ENCODE assay signal across 14 cellular contexts in genomic region chr15:74378853-74379252, GRCh38. TPM values are rescaled to one million over a fixed set of nuclear protein-coding genes. Genes with fewer than 3 reads are reported as not detected.
DNase-seq lines count a peak whose midpoint lies in the region; ATAC-seq, FAIRE-seq and TF ChIP-seq lines count a peak whose summit lies in the region.
"Had no signal": no experiment of that assay in that cellular context is flagged by ENCODE, and none has a peak within 500 bp of the region (broad histone marks: within the 10 kb centered on the region; RNA-seq: fewer than 3 reads in every experiment).

No MANE protein-coding gene starts in this region.

- H3K23me2 ChIP-seq in H1 (ENCODE audit: low read depth, low read length): peaks cover 5% of the 10 kb centered on the region; the same call in 1 of the 2 replicates

- H4K8ac ChIP-seq in H1 (ENCODE audit: extremely low read depth, insufficient read depth, low read length): peak overlapping the region; percentile 75; the same call in 1 of the 2 replicates

- H2BK12ac ChIP-seq in H1 (ENCODE audit: low read depth, low read length): no peak overlapping the region

- H3K9ac ChIP-seq in H1 (replicated peaks in 1 of 4; ENCODE audit: extremely low read depth in 1 of 4, low read depth in 3 of 4, low read length in 3 of 4): no peak overlapping the region

- no peaks in the 10 kb centered on the region for H3K79me2 ChIP-seq in H1 (ENCODE audit: control insufficient read depth in 1 of 2, insufficient read depth in 2 of 2, low read length in 2 of 2)

- H3K9me3 ChIP-seq in H1 (ENCODE audit: insufficient read depth in 2 of 2, low read depth in 1 of 2, low read length in 1 of 2): no peaks in the 10 kb centered on the region
- no peaks in the 10 kb centered on the region for H3K9me3 ChIP-seq in right cardiac atrium (ENCODE audit: control insufficient read depth, low read length)
- H3K9me3 ChIP-seq in thyroid gland: no peaks in the 10 kb centered on the region
- H3K9me3 ChIP-seq: tibial artery had no signal

- no peak for ATAC-seq in activated B cell treated with CpG ODN at 0.5 μM for 24 hours (ENCODE audit: low read depth)
- no peak for ATAC-seq in right cardiac atrium
- ATAC-seq: left cardiac atrium had no signal

- no peak overlapping the region for H3K4me2 ChIP-seq in H1 (ENCODE audit: insufficient read depth in 1 of 2, low read depth in 2 of 2, low read length in 2 of 2)

- H3K4me3 ChIP-seq in H1 (ENCODE audit: extremely low read depth in 1 of 4, insufficient read depth in 2 of 4, low read depth in 3 of 4, low read length in 4 of 4) (no peak overlapping the region), right cardiac atrium (ENCODE audit: low read length) (no peak overlapping the region), thyroid gland (replicated peaks in 1 of 3) (no peak overlapping the region)
- H3K4me3 ChIP-seq: tibial artery had no signal

- no peak for TF ChIP-seq EP300 in H1 (IDR thresholded peaks at IDR 0.05; ENCODE audit: borderline replicate concordance in 1 of 2, low read depth in 2 of 2, low read length in 2 of 2)

- no peak overlapping the region for H2AFZ ChIP-seq in H1 (ENCODE audit: low read length)

- H3K56ac ChIP-seq in H1 (replicated peaks; ENCODE audit: insufficient read length, low read depth, low read length): no peak overlapping the region

- H2BK120ac ChIP-seq in H1 (replicated peaks; ENCODE audit: low read depth, low read length): no peak overlapping the region

- H3K4me1 Mint-ChIP-seq in activated B cell treated with CpG ODN at 0.5 μM for 24 hours: peaks cover 52% of the 10 kb centered on the region

- TF ChIP-seq POLR2A in H1 (IDR thresholded peaks at IDR 0.05; ENCODE audit: control extremely low read depth in 1 of 2, low read depth in 2 of 2, low read length in 2 of 2): no peak
- no peak for TF ChIP-seq POLR2A in thyroid gland (IDR thresholded peaks at IDR 0.05)

- H3K36me3 Mint-ChIP-seq in activated B cell treated with CpG ODN at 0.5 μM for 24 hours (ENCODE audit: low read depth): no peaks in the 10 kb centered on the region

- peaks cover 0 to 3% (median 0%) of the 10 kb centered on the region in 4 experiments; a peak in 2 of 7 replicates for H3K27me3 ChIP-seq in H1 (replicated peaks in 1 of 4; ENCODE audit: control insufficient read depth in 3 of 4, extremely low read depth in 1 of 4, insufficient read depth in 3 of 4, low read length in 3 of 4)
- no peaks in the 10 kb centered on the region for H3K27me3 ChIP-seq in right cardiac atrium (ENCODE audit: control insufficient read depth, insufficient read depth)
- no peaks in the 10 kb centered on the region for H3K27me3 ChIP-seq in thyroid gland

- no peaks in the 10 kb centered on the region for H4K20me1 ChIP-seq in H1 (replicated peaks in 1 of 2; ENCODE audit: control insufficient read depth in 1 of 2, insufficient read depth in 2 of 2, low read length in 2 of 2)

- H3K27ac ChIP-seq in H1 (ENCODE audit: low read depth, low read length) (no peak overlapping the region), right cardiac atrium (ENCODE audit: low read length) (no peak overlapping the region), thyroid gland (no peak overlapping the region)
- H3K27ac ChIP-seq: tibial artery had no signal

- no peaks in the 10 kb centered on the region; the same call in 1 of the 2 replicates for H3K79me1 ChIP-seq in H1 (ENCODE audit: low read depth, low read length)

- no peak overlapping the region for H2BK20ac ChIP-seq in H1 (ENCODE audit: low read length)

- FAIRE-seq in H1 (lab: Jason Lieb, UNC): no peak

- 72% methylated on average over 9 of the region's 9 CpGs; no CpG with 5 or more reads in 1 of the 2 experiments for WGBS in H1 (ENCODE audit: extremely low coverage in 1 of 2, insufficient coverage in 1 of 2, insufficient read length in 1 of 2, insufficient replicate concordance in 2 of 2, low coverage in 1 of 2, low lambda C conversion rate in 2 of 2, missing lambda C conversion rate in 1 of 2), 2 experiments
- 39% methylated on average over 9 of the region's 9 CpGs for WGBS in right cardiac atrium
- WGBS in thyroid gland, 2 donors: 56 to 61% methylated on average over 8 to 9 of the region's 9 CpGs

- H3K9me3 Mint-ChIP-seq in activated B cell treated with CpG ODN at 0.5 μM for 24 hours: no peaks in the 10 kb centered on the region

- H2AK5ac ChIP-seq in H1 (ENCODE audit: low read depth, low read length): no peak overlapping the region

- no peak overlapping the region; the same call in 1 of the 2 replicates for H3K18ac ChIP-seq in H1 (ENCODE audit: extremely low read depth, low read length)

- intact Hi-C loops in activated B cell treated with CpG ODN at 0.5 μM for 24 hours (cut with micrococcal nuclease): no loop called here
- intact Hi-C loops in right cardiac atrium (cut with DNase I): loop anchor here (5.0 to 10.0 kb wide), 7 partner anchors 108 to 396 kb away; no protein-coding TSS in a partner anchor
- intact Hi-C loops in thyroid gland (cut with DNase I): no loop called here

- no peak overlapping the region for H2BK5ac ChIP-seq in H1 (ENCODE audit: low read depth, low read length)

- H3K4me1 ChIP-seq in H1 (replicated peaks in 1 of 4; ENCODE audit: control insufficient read depth in 3 of 4, insufficient read depth in 4 of 4, low read length in 3 of 4): peaks cover 4 to 12% (median 7%) of the 10 kb centered on the region in 4 experiments; a peak in 6 of 7 replicates
- no peaks in the 10 kb centered on the region for H3K4me1 ChIP-seq in right cardiac atrium (ENCODE audit: control insufficient read depth, insufficient read depth, low read length)
- peaks cover 5 to 9% of the 10 kb centered on the region in 2 donors for H3K4me1 ChIP-seq in thyroid gland

- no peak for TF ChIP-seq RAD21 in H1 (IDR thresholded peaks at IDR 0.05 in 1 of 2, conservative IDR thresholded peaks at IDR 0.05 in 1 of 2; ENCODE audit: low read depth in 2 of 2, low read length in 2 of 2)

- no peak overlapping the region for H4K91ac ChIP-seq in H1 (replicated peaks; ENCODE audit: insufficient read length, low read length)

- POLR2A ChIA-PET in activated B cell treated with CpG ODN at 0.5 μM for 24 hours (lab: Charles Lee): interaction anchor here (0.6 to 14.2 kb wide), 9 partner anchors 21 to 547 kb away, joined by 3 to 563 read pairs (median 4); partner anchors contain the start of genes SEMA7A and UBL7
- POLR2A ChIA-PET in H1 (lab: Charles Lee; ENCODE audit: partially characterized antibody): interaction anchor here (0.7 to 1.7 kb wide), 8 partner anchors 48 to 227 kb away, joined by 3 to 4 read pairs (median 4); no protein-coding TSS in a partner anchor

- DNase-seq in NCI-H748 (lab: John Stamatoyannopoulos, UW; ENCODE audit: unreplicated experiment) (peak; percentile 2), NCI-H748 treated with DMSO at 0.1 percent for 48 hours (lab: John Stamatoyannopoulos, UW) (no peak), activated B cell treated with CpG ODN at 0.5 μM for 24 hours (no peak), H1 (ENCODE audit: low read depth in 1 of 2, low spot score in 2 of 2) (no peak), GM13976 (ENCODE audit: low spot score) (no peak), right cardiac atrium (no peak), thyroid gland (no peak)
- DNase-seq in stimulated activated CD4-positive, alpha-beta T cell treated with anti-CD3 and anti-CD28 coated beads, Interleukin-4, amount 100 ng/mL, for 24 hours: peak; percentile 84
- DNase-seq: left cardiac atrium, NCI-H524, tibial artery had no signal

- CTCF ChIA-PET in activated B cell treated with CpG ODN at 0.5 μM for 24 hours (lab: Charles Lee) (interaction anchor here (0.6 to 12.5 kb wide), 8 partner anchors 18 to 572 kb away, joined by 3 to 403 read pairs (median 4); partner anchors contain the start of gene SEMA7A), H1 (lab: Charles Lee; ENCODE audit: partially characterized antibody) (interaction anchor here (0.6 to 36.8 kb wide), 16 partner anchors 8 to 191 kb away, joined by 3 to 1311 read pairs (median 4); partner anchors contain the start of genes CYP11A1 and SEMA7A)

- no peak overlapping the region for H4K5ac ChIP-seq in H1 (ENCODE audit: insufficient read length, low read depth, low read length)

- H3K27me3 Mint-ChIP-seq in activated B cell treated with CpG ODN at 0.5 μM for 24 hours: no peaks in the 10 kb centered on the region

- TF ChIP-seq CTCF in activated B cell treated with CpG ODN at 0.5 μM for 24 hours (IDR thresholded peaks at IDR 0.05) (no peak), H1 (IDR thresholded peaks at IDR 0.05; ENCODE audit: control extremely low read depth in 1 of 3, insufficient read depth in 1 of 3, low read depth in 1 of 3, low read length in 3 of 3) (no peak), GM13976 (IDR thresholded peaks at IDR 0.05; ENCODE audit: borderline replicate concordance, control extremely low read depth, extremely low read depth, insufficient read depth, missing control alignments) (no peak), thyroid gland (IDR thresholded peaks at IDR 0.05) (no peak)

- H3K23ac ChIP-seq in H1 (ENCODE audit: insufficient read length): no peak overlapping the region

- no peak overlapping the region for H2BK15ac ChIP-seq in H1 (ENCODE audit: low read length)

- H3K4me3 Mint-ChIP-seq in activated B cell treated with CpG ODN at 0.5 μM for 24 hours: no peak overlapping the region

- peak overlapping the region; percentile 13 for H3K27ac Mint-ChIP-seq in activated B cell treated with CpG ODN at 0.5 μM for 24 hours

- H3K4ac ChIP-seq in H1 (replicated peaks; ENCODE audit: insufficient read length, low read depth, low read length): no peak overlapping the region

- in situ Hi-C loops in GM13976 (cut with MboI; ENCODE audit: low sequenced_read_pairs, unreplicated experiment): loop anchor here (5.0 kb wide), 1 partner anchor 243 kb away; no protein-coding TSS in a partner anchor

- H3K36me3 ChIP-seq in H1 (ENCODE audit: control insufficient read depth in 2 of 4, insufficient read depth in 4 of 4, low read length in 3 of 4): no peaks in the 10 kb centered on the region
- H3K36me3 ChIP-seq in thyroid gland: no peaks in the 10 kb centered on the region
- H3K36me3 ChIP-seq: tibial artery had no signal

- no peak overlapping the region for H3K14ac ChIP-seq in H1 (ENCODE audit: insufficient read length)

RNA-seq across cellular contexts. Expression of gene CYP11A1, which starts 11.4 kb away (rescaled TPM):
- total RNA-seq in activated B cell treated with CpG ODN at 0.5 μM for 24 hours: not detected in 2 replicates
- 1.9 and 3.3 TPM in 2 replicates for total RNA-seq in H1 (2021; fragmentation: NEBNext Ultra II Directional; extraction: Animal tissue kit (Norgen Biotek cat#: 25700))
- 7.2 and 7.5 TPM in 2 replicates for polyA plus RNA-seq in H1 (2011; rRNA removed)
- 6.9 TPM for polyA plus RNA-seq in H1 (2011; cell fraction: cytosol; rRNA removed)
- polyA plus RNA-seq in H1 (2011; cell fraction: nucleus; rRNA removed): 7.1 TPM
- 3.6 to 5.9 TPM (median 4.9 TPM) in 4 replicates for polyA plus RNA-seq in H1 (2012, experiment 1 of 2)
- polyA plus RNA-seq in H1 (2012, experiment 2 of 2): 4.9 TPM
- polyA plus RNA-seq in H1 (2013, experiment 1 of 2): 2.0 TPM
- 2.0 TPM for polyA plus RNA-seq in H1 (2013, experiment 2 of 2)
- 6.3 and 7.6 TPM in 2 replicates for polyA minus RNA-seq in H1 (2011; rRNA and poly(A)+ RNA removed)
- 4.3 TPM for polyA minus RNA-seq in H1 (2011; cell fraction: cytosol; rRNA and poly(A)+ RNA removed)
- polyA minus RNA-seq in H1 (2011; cell fraction: nucleus; rRNA and poly(A)+ RNA removed): 2.8 TPM
- 1 to 10 TPM; 1.1 to 1.7 (median 1.3) TPM for total RNA-seq in right cardiac atrium
- polyA plus RNA-seq in right cardiac atrium: 0.66 TPM
- 1 to 10 TPM in 1 of 4 donors, under 1 TPM in 2, not detected in 1; 0.54 to 1.2 (median 0.56) TPM for total RNA-seq in thyroid gland
- total RNA-seq: A673, dermis microvascular lymphatic vessel endothelial cell, H4 had no signal

RNA-seq across cellular contexts. Expression of gene SEMA7A, which starts 54.9 kb away (rescaled TPM):
- total RNA-seq in activated B cell treated with CpG ODN at 0.5 μM for 24 hours: 159 and 178 TPM in 2 replicates
- total RNA-seq in H1 (2021; fragmentation: NEBNext Ultra II Directional; extraction: Animal tissue kit (Norgen Biotek cat#: 25700)): 14.6 and 15.0 TPM in 2 replicates
- 10.7 and 13.4 TPM in 2 replicates for polyA plus RNA-seq in H1 (2011; rRNA removed)
- 10.9 TPM for polyA plus RNA-seq in H1 (2011; cell fraction: cytosol; rRNA removed)
- polyA plus RNA-seq in H1 (2011; cell fraction: nucleus; rRNA removed): 19.2 TPM
- 10.5 to 14.0 TPM (median 12.0 TPM) in 4 replicates for polyA plus RNA-seq in H1 (2012, experiment 1 of 2)
- polyA plus RNA-seq in H1 (2012, experiment 2 of 2): 11.5 TPM
- polyA plus RNA-seq in H1 (2013, experiment 1 of 2): 16.7 TPM
- polyA plus RNA-seq in H1 (2013, experiment 2 of 2): 16.7 TPM
- 10.7 and 12.5 TPM in 2 replicates for polyA minus RNA-seq in H1 (2011; rRNA and poly(A)+ RNA removed)
- polyA minus RNA-seq in H1 (2011; cell fraction: cytosol; rRNA and poly(A)+ RNA removed): 4.6 TPM
- polyA minus RNA-seq in H1 (2011; cell fraction: nucleus; rRNA and poly(A)+ RNA removed): 9.5 TPM
- total RNA-seq in right cardiac atrium: 1 to 10 TPM; 1.7 to 3.3 (median 2.2) TPM
- polyA plus RNA-seq in right cardiac atrium: 1.8 TPM
- 1 to 10 TPM in 3 of 4 donors, under 1 TPM in 1; 0.29 to 2.0 (median 1.6) TPM for total RNA-seq in thyroid gland

Comparison
In these comparisons a context has a peak if more than half of its experiments do, and no peak if none do; other contexts are left out.
1. DNase-seq: peak in NCI-H748 (single experiment) and stimulated activated CD4-positive, alpha-beta T cell treated with anti-CD3 and anti-CD28 coated beads, Interleukin-4, amount 100 ng/mL, for 24 hours (single experiment); none in NCI-H748 treated with DMSO at 0.1 percent for 48 hours (single experiment), activated B cell treated with CpG ODN at 0.5 μM for 24 hours (single experiment), H1 (0 of 2), GM13976 (single experiment), right cardiac atrium (0 of 3) and thyroid gland (0 of 2).
2. intact Hi-C loops: an anchor here in right cardiac atrium (5.0 to 10.0 kb wide); none called in activated B cell treated with CpG ODN at 0.5 μM for 24 hours and thyroid gland.